In the genomic region with DNA sequence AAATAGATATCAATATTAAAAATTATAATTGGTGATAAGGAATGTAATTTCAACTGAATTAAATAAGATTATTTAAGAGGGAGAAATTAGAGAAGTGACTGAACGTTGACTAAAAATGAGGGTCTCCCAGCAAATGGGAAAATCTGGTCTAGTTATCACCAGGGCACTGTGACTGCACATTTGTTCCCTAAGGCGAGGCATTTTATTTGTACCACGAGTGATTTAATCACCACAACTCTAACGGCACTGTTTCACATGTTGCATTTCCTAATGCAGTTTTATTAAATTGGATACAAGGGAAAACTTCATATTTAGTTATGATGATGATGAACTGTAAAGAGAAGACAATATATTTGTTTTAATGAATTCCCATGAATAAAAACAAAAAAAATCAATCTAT, we compare ENCODE assay signal across 39 cellular contexts. TPM values are rescaled to one million over a fixed set of nuclear protein-coding genes. Genes with fewer than 3 reads are reported as not detected.
"Had no signal": no experiment of that assay in that cellular context is flagged by ENCODE, and none has a peak within 500 bp of the region (broad histone marks: within the 10 kb centered on the region; RNA-seq: fewer than 3 reads in every experiment).

No MANE protein-coding gene starts in this region.

- H3K4me2 ChIP-seq: KMS-11 had no signal

- H3K4me3 ChIP-seq: MG63 had no signal

- H3K9ac ChIP-seq: KMS-11 had no signal

- H3K27me3 ChIP-seq: MG63 had no signal

- DNase-seq: Karpas-422, Kasumi-1, KG1, MG63, MM.1S, MV-4-11, NCI-H1048, NCI-H1092, NCI-H1092 treated with DMSO at 0.1 percent for 48 hours, NCI-H1105, NCI-H1105 treated with DMSO at 0.1 percent for 48 hours, NCI-H1417, NCI-H1417 treated with DMSO at 0.1 percent for 48 hours, NCI-H1436, NCI-H1436 treated with DMSO at 0.1 percent for 48 hours, NCI-H146, NCI-H1694, NCI-H1694 treated with DMSO at 0.1 percent for 48 hours, NCI-H187, NCI-H187 treated with DMSO at 0.1 percent for 48 hours, NCI-H1930, NCI-H2029, NCI-H2029 treated with DMSO at 0.1 percent for 48 hours, NCI-H2081, NCI-H2081 treated with DMSO at 0.1 percent for 48 hours, NCI-H2107, NCI-H2171, NCI-H2171 treated with DMSO at 0.1 percent for 48 hours, NCI-H2227 treated with DMSO at 0.1 percent for 48 hours, NCI-H226, NCI-H345, NCI-H446, NCI-H446 treated with DMSO at 0.1 percent for 48 hours, NCI-H510A had no signal

- H3K36me3 ChIP-seq: MG63 had no signal

- H3K9me3 ChIP-seq: MG63 had no signal

- H3K27ac ChIP-seq: KMS-11 had no signal

RNA-seq across cellular contexts. Expression of gene FAM240B, which starts 26.4 kb away (rescaled TPM):
- total RNA-seq: LHCN-M2, M059J, MCF 10A, NCI-H460 had no signal
